ENCODE assay signal across 8 cellular contexts in genomic region chr10:52818019-52818418, GRCh38. TPM values are rescaled to one million over a fixed set of nuclear protein-coding genes. Genes with fewer than 3 reads are reported as not detected.
A peak's percentile ranks its signal among the peaks of the same experiment; 100 is the strongest.
DNase-seq lines count a peak whose midpoint lies in the region; ATAC-seq, FAIRE-seq and TF ChIP-seq lines count a peak whose summit lies in the region.

No MANE protein-coding gene starts in this region.

- H3K27ac Mint-ChIP-seq in activated naive CD4-positive, alpha-beta T cell treated with anti-CD3 and anti-CD28 coated beads, Interleukin-2, amount 50 U/mL, for 72 hours, result no peak overlapping the region

- peaks cover 6 to 7% of the 10 kb centered on the region in 2 donors for H3K9me3 Mint-ChIP-seq in activated naive CD4-positive, alpha-beta T cell treated with anti-CD3 and anti-CD28 coated beads, Interleukin-2, amount 50 U/mL, for 72 hours

- ATAC-seq in activated naive CD4-positive, alpha-beta T cell treated with anti-CD3 and anti-CD28 coated beads, Interleukin-2, amount 50 U/mL, for 72 hours, result peak; percentile 18 to 72

- FAIRE-seq in H54 (lab: Jason Lieb, UNC), result peak; percentile 90

- no peaks in the 10 kb centered on the region for H3K36me3 Mint-ChIP-seq in activated naive CD4-positive, alpha-beta T cell treated with anti-CD3 and anti-CD28 coated beads, Interleukin-2, amount 50 U/mL, for 72 hours

- H3K4me3 ChIP-seq in Jurkat, Clone E6-1 (ENCODE audit: low read length), result no peak overlapping the region

- DNase-seq in activated naive CD4-positive, alpha-beta T cell treated with anti-CD3 and anti-CD28 coated beads, Interleukin-2, amount 50 U/mL, for 72 hours (ENCODE audit: low spot score in 2 of 2), result no peak
- DNase-seq in activated naive CD4-positive, alpha-beta T cell treated with anti-CD3 and anti-CD28 coated beads, Interleukin-2, amount 50 U/mL, for 16 hours, result no peak
- peak; percentile 3 for DNase-seq in H54 (ENCODE audit: insufficient read length, low spot score)
- DNase-seq in Jurkat, Clone E6-1 (ENCODE audit: low read depth, low spot score), result peak; percentile 76
- peak; percentile 81 for DNase-seq in SW480 (ENCODE audit: low spot score)
- DNase-seq in iPS-NIHi7 (ENCODE audit: extremely low spot score), result peak; percentile 68
- no peak for DNase-seq in NCI-H128 (lab: John Stamatoyannopoulos, UW; ENCODE audit: unreplicated experiment)
- no peak for DNase-seq in NCI-H2107 (lab: John Stamatoyannopoulos, UW)

- no peak for TF ChIP-seq POLR2A in H54 (IDR thresholded peaks at IDR 0.05; ENCODE audit: low read depth, low read length)

RNA-seq across cellular contexts. Expression of gene MBL2, which starts 45.4 kb away (rescaled TPM):
- total RNA-seq in activated naive CD4-positive, alpha-beta T cell treated with anti-CD3 and anti-CD28 coated beads, Interleukin-2, amount 50 U/mL, for 72 hours, result not detected
- not detected for polyA plus RNA-seq in Jurkat, Clone E6-1 (2012; ENCODE audit: insufficient read depth, insufficient read length)

Comparison
In these comparisons a context has a peak if more than half of its experiments do, and no peak if none do; other contexts are left out.
1. DNase-seq: peak in H54 (single experiment), Jurkat, Clone E6-1 (single experiment), SW480 (single experiment) and iPS-NIHi7 (single experiment); none in activated naive CD4-positive, alpha-beta T cell treated with anti-CD3 and anti-CD28 coated beads, Interleukin-2, amount 50 U/mL, for 72 hours (0 of 2), activated naive CD4-positive, alpha-beta T cell treated with anti-CD3 and anti-CD28 coated beads, Interleukin-2, amount 50 U/mL, for 16 hours (single experiment), NCI-H128 (single experiment) and NCI-H2107 (single experiment).